1 cellular context compared by ENCODE assay signal in the genomic region with DNA sequence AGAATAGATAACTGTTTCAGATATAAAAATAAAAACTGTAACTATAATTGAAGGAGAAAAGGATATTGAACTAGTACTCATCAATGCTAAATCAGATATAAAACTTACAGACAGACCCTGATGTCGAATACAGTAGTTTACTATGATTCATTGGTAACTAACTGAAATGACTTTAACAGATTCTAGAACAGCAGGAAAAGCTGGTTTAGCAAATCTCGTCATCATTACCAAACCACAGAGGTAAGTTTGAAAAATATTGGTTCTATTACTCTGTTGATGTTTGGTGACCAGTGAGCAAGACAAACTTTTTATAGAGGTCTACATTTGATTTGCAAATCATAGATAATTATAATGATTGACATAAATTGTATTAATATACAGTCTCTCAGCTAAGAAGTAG.
TF ChIP-seq lines count a peak whose summit lies in the region.

No MANE protein-coding gene starts in this region.

TF ChIP-seq in GM23338, 12 proteins besides CTCF, POLR2A, EP300 and RAD21:
- TF ChIP-seq, protein P1, sequence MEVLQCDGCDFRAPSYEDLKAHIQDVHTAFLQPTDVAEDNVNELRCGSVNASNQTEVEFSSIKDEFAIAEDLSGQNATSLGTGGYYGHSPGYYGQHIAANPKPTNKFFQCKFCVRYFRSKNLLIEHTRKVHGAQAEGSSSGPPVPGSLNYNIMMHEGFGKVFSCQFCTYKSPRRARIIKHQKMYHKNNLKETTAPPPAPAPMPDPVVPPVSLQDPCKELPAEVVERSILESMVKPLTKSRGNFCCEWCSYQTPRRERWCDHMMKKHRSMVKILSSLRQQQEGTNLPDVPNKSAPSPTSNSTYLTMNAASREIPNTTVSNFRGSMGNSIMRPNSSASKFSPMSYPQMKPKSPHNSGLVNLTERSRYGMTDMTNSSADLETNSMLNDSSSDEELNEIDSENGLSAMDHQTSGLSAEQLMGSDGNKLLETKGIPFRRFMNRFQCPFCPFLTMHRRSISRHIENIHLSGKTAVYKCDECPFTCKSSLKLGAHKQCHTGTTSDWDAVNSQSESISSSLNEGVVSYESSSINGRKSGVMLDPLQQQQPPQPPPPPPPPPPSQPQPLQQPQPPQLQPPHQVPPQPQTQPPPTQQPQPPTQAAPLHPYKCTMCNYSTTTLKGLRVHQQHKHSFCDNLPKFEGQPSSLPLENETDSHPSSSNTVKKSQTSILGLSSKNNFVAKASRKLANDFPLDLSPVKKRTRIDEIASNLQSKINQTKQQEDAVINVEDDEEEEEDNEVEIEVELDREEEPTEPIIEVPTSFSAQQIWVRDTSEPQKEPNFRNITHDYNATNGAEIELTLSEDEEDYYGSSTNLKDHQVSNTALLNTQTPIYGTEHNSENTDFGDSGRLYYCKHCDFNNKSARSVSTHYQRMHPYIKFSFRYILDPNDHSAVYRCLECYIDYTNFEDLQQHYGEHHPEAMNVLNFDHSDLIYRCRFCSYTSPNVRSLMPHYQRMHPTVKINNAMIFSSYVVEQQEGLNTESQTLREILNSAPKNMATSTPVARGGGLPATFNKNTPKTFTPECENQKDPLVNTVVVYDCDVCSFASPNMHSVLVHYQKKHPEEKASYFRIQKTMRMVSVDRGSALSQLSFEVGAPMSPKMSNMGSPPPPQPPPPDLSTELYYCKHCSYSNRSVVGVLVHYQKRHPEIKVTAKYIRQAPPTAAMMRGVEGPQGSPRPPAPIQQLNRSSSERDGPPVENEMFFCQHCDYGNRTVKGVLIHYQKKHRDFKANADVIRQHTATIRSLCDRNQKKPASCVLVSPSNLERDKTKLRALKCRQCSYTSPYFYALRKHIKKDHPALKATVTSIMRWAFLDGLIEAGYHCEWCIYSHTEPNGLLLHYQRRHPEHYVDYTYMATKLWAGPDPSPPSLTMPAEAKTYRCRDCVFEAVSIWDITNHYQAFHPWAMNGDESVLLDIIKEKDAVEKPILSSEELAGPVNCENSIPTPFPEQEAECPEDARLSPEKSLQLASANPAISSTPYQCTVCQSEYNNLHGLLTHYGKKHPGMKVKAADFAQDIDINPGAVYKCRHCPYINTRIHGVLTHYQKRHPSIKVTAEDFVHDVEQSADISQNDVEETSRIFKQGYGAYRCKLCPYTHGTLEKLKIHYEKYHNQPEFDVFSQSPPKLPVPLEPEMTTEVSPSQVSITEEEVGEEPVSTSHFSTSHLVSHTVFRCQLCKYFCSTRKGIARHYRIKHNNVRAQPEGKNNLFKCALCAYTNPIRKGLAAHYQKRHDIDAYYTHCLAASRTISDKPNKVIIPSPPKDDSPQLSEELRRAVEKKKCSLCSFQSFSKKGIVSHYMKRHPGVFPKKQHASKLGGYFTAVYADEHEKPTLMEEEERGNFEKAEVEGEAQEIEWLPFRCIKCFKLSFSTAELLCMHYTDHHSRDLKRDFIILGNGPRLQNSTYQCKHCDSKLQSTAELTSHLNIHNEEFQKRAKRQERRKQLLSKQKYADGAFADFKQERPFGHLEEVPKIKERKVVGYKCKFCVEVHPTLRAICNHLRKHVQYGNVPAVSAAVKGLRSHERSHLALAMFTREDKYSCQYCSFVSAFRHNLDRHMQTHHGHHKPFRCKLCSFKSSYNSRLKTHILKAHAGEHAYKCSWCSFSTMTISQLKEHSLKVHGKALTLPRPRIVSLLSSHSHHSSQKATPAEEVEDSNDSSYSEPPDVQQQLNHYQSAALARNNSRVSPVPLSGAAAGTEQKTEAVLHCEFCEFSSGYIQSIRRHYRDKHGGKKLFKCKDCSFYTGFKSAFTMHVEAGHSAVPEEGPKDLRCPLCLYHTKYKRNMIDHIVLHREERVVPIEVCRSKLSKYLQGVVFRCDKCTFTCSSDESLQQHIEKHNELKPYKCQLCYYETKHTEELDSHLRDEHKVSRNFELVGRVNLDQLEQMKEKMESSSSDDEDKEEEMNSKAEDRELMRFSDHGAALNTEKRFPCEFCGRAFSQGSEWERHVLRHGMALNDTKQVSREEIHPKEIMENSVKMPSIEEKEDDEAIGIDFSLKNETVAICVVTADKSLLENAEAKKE (CRISPR knock-in tag; IDR thresholded peaks at IDR 0.05): no peak
- TF ChIP-seq NANOG (IDR thresholded peaks at IDR 0.05; ENCODE audit: borderline replicate concordance) (no peak), CREB1 (CRISPR knock-in tag; IDR thresholded peaks at IDR 0.05; ENCODE audit: low read depth) (no peak), EZH2 (IDR thresholded peaks at IDR 0.05; ENCODE audit: low read depth, unreplicated experiment) (no peak)
- TF ChIP-seq, protein P2, sequence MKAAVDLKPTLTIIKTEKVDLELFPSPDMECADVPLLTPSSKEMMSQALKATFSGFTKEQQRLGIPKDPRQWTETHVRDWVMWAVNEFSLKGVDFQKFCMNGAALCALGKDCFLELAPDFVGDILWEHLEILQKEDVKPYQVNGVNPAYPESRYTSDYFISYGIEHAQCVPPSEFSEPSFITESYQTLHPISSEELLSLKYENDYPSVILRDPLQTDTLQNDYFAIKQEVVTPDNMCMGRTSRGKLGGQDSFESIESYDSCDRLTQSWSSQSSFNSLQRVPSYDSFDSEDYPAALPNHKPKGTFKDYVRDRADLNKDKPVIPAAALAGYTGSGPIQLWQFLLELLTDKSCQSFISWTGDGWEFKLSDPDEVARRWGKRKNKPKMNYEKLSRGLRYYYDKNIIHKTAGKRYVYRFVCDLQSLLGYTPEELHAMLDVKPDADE (IDR thresholded peaks at IDR 0.05): no peak
